13 cellular contexts compared by ENCODE assay signal in the genomic region with DNA sequence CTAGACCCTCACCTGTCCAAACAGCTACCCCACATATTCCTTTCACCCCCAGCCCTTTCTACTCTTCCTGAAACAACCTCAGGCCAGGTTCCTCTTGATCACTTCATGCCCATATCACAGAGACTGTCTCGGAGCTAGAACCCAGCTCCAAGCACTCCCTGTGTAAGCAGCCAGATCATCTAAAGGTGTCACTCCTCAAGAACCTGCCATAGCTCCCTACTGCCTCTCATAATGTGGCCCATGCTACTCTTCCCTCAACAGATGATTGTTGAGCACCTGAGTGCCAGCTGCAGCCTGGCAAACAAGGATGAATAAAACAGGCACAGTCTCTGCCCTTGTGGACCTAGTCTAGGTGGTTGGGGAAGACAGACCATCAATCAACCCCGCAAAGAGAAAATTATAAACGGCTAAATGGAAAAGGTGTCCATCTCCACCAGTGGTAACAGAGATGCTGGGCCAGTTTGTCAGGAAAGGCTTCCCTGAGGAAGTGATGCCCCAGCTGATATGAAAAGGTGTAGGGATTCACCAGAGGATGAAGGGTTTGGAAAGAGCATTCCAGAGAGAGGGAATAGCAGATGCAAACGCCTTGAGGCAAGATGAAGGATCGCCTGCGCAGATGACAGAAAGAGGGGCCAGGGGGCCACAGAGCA. TPM values are rescaled to one million over a fixed set of nuclear protein-coding genes. Genes with fewer than 3 reads are reported as not detected.
DNase-seq lines count a peak whose midpoint lies in the region; ATAC-seq and TF ChIP-seq lines count a peak whose summit lies in the region.
"Had no signal": no experiment of that assay in that cellular context is flagged by ENCODE, and none has a peak within 500 bp of the region (broad histone marks: within the 10 kb centered on the region; RNA-seq: fewer than 3 reads in every experiment).

No MANE protein-coding gene starts in this region.

- H3K36me3 Mint-ChIP-seq in CD8-positive, alpha-beta T cell = peaks cover 25% of the 10 kb centered on the region
- peaks cover 9% of the 10 kb centered on the region for H3K36me3 Mint-ChIP-seq in endodermal cell (ENCODE audit: low read depth)

- H3K27me3 ChIP-seq in CD8-positive, alpha-beta T cell (ENCODE audit: insufficient read depth, low read length) = no peaks in the 10 kb centered on the region
- H3K27me3 ChIP-seq in endodermal cell (ENCODE audit: control insufficient read depth, insufficient read depth, low read length, poor library complexity, severe bottlenecking) (no peaks in the 10 kb centered on the region), neutrophil (no peaks in the 10 kb centered on the region)

- CTCF ChIA-PET in CD8-positive, alpha-beta T cell (lab: Charles Lee) = no interaction called here

- no peaks in the 10 kb centered on the region for H3K27me3 Mint-ChIP-seq in CD8-positive, alpha-beta T cell (ENCODE audit: low read depth)
- H3K27me3 Mint-ChIP-seq in endodermal cell (ENCODE audit: insufficient read depth) = peaks cover 12% of the 10 kb centered on the region

- intact Hi-C loops in CD8-positive, alpha-beta T cell (cut with DNase I, micrococcal nuclease) = no loop called here

- H3K27ac ChIP-seq in CD8-positive, alpha-beta T cell (ENCODE audit: low read depth, low read length) = no peak overlapping the region
- H3K27ac ChIP-seq in KOPT-K1 (ENCODE audit: low read depth, low read length, poor library complexity, severe bottlenecking) = peak overlapping the region; percentile 5
- no peak overlapping the region for H3K27ac ChIP-seq in endodermal cell (ENCODE audit: low read depth, low read length)
- H3K27ac ChIP-seq in neutrophil = peak overlapping the region; percentile 91
- H3K27ac ChIP-seq: HL-60 had no signal

- H3K4me1 ChIP-seq in CD8-positive, alpha-beta T cell (ENCODE audit: insufficient read depth, low read length) = peaks cover 32% of the 10 kb centered on the region
- H3K4me1 ChIP-seq in endodermal cell (ENCODE audit: control insufficient read depth, insufficient read depth, low read length) (peaks cover 6% of the 10 kb centered on the region), neutrophil (ENCODE audit: control insufficient read depth in 1 of 2, insufficient read depth in 1 of 2, low read depth in 1 of 2, low read length in 1 of 2) (peaks cover 40 to 41% of the 10 kb centered on the region in 2 experiments)

- WGBS in endodermal cell (ENCODE audit: insufficient coverage in 1 of 2, insufficient read length in 1 of 2), 2 experiments = 87 to 88% methylated on average over 6 of the region's 6 CpGs

- H3K9me3 ChIP-seq in CD8-positive, alpha-beta T cell (ENCODE audit: low read length) = no peaks in the 10 kb centered on the region
- H3K9me3 ChIP-seq in KOPT-K1 (ENCODE audit: insufficient read depth, low read length, poor library complexity, severe bottlenecking) = no peaks in the 10 kb centered on the region
- no peaks in the 10 kb centered on the region for H3K9me3 ChIP-seq in endodermal cell (ENCODE audit: control insufficient read depth, low read length)
- no peaks in the 10 kb centered on the region for H3K9me3 ChIP-seq in neutrophil

- DNase-seq in CD8-positive, alpha-beta T cell = no peak
- DNase-seq in endodermal cell (no peak), NCI-H1930 (lab: John Stamatoyannopoulos, UW) (no peak), SIG-M5 (lab: John Stamatoyannopoulos, UW) (no peak)
- DNase-seq: activated CD4-positive, alpha-beta T cell treated with anti-CD3 and anti-CD28 coated beads for 48 hours; activated effector memory CD4-positive, alpha-beta T cell treated with Interleukin-2 at 50 U/mL for 16 hours; NCI-H2171; SW 1271 had no signal

- peaks cover 60% of the 10 kb centered on the region for H3K4me1 Mint-ChIP-seq in CD8-positive, alpha-beta T cell (ENCODE audit: low read depth)
- H3K4me1 Mint-ChIP-seq in endodermal cell = peaks cover 23% of the 10 kb centered on the region

- H3K4me3 ChIP-seq in CD8-positive, alpha-beta T cell (ENCODE audit: low read depth, low read length) = no peak overlapping the region
- H3K4me3 ChIP-seq in endodermal cell (ENCODE audit: low read length) (peak overlapping the region; percentile 70), neutrophil (ENCODE audit: low read depth in 1 of 2, low read length in 1 of 2) (no peak overlapping the region)

- no peak overlapping the region for H3K9ac ChIP-seq in endodermal cell (ENCODE audit: extremely low read depth, low read length, poor library complexity, severe bottlenecking)

- no peak for ATAC-seq in CD8-positive, alpha-beta T cell
- no peak for ATAC-seq in HG02870 (IDR thresholded peaks at IDR 0.05; ENCODE audit: unreplicated experiment)
- no peak for ATAC-seq in HG03135 (IDR thresholded peaks at IDR 0.05; ENCODE audit: unreplicated experiment)

- no peaks in the 10 kb centered on the region for H3K9me3 Mint-ChIP-seq in CD8-positive, alpha-beta T cell
- H3K9me3 Mint-ChIP-seq in endodermal cell = no peaks in the 10 kb centered on the region

- POLR2A ChIA-PET in CD8-positive, alpha-beta T cell (lab: Charles Lee) = no interaction called here

- no peak overlapping the region for H3K4me3 Mint-ChIP-seq in CD8-positive, alpha-beta T cell
- H3K4me3 Mint-ChIP-seq in endodermal cell = no peak overlapping the region

- no peaks in the 10 kb centered on the region for H3K36me3 ChIP-seq in CD8-positive, alpha-beta T cell (ENCODE audit: insufficient read depth, low read length)
- H3K36me3 ChIP-seq in KOPT-K1 (ENCODE audit: insufficient read depth, low read length) (peaks cover 5% of the 10 kb centered on the region; the same call in 1 of the 2 replicates), endodermal cell (ENCODE audit: control insufficient read depth, insufficient read depth, low read length) (no peaks in the 10 kb centered on the region), neutrophil (peaks cover 3% of the 10 kb centered on the region)

- no peak for TF ChIP-seq CTCF in CD8-positive, alpha-beta T cell (IDR thresholded peaks at IDR 0.05)
- TF ChIP-seq CTCF in endodermal cell (conservative IDR thresholded peaks at IDR 0.05) (no peak), neutrophil (IDR thresholded peaks at IDR 0.05) (no peak)

- peak overlapping the region; percentile 35 for H3K27ac Mint-ChIP-seq in CD8-positive, alpha-beta T cell
- H3K27ac Mint-ChIP-seq in endodermal cell = peak overlapping the region; percentile 44

RNA-seq across cellular contexts. Expression of a gene that starts 8.3 kb away (rescaled TPM):
- 10 to 100 TPM; 23.4 to 25.3 TPM for total RNA-seq in CD8-positive, alpha-beta T cell
- total RNA-seq in endodermal cell = 10 to 100 TPM; 35.1 to 43.8 TPM
- 42.0 TPM for polyA plus RNA-seq in endodermal cell (2013, experiment 1 of 2)
- 38.7 TPM for polyA plus RNA-seq in endodermal cell (2013, experiment 2 of 2)

RNA-seq across cellular contexts. Expression of a gene that starts 32.5 kb away (rescaled TPM):
- not detected for total RNA-seq in CD8-positive, alpha-beta T cell
- total RNA-seq in endodermal cell = under 1 TPM in 1 of 2 donors, not detected in 1; 0.27 TPM
- polyA plus RNA-seq in endodermal cell (2013, experiment 1 of 2) = not detected
- not detected for polyA plus RNA-seq in endodermal cell (2013, experiment 2 of 2)

RNA-seq across cellular contexts. Expression of a gene that starts 32.7 kb away (rescaled TPM):
- under 1 TPM; 0.52 to 0.61 TPM for total RNA-seq in CD8-positive, alpha-beta T cell
- total RNA-seq in endodermal cell = 1 to 10 TPM; 7.9 TPM
- polyA plus RNA-seq in endodermal cell (2013, experiment 1 of 2) = 7.0 TPM
- polyA plus RNA-seq in endodermal cell (2013, experiment 2 of 2) = 7.9 TPM

Comparison
In these comparisons a context has a peak if more than half of its experiments do, and no peak if none do; other contexts are left out.
1. H3K27ac ChIP-seq: peak in KOPT-K1 (single experiment) and neutrophil (single experiment); none in CD8-positive, alpha-beta T cell (single experiment) and endodermal cell (single experiment).
2. RNA of a gene that starts 32.7 kb away (total RNA-seq): 7.9 TPM in endodermal cell; 0.52 to 0.61 TPM in CD8-positive, alpha-beta T cell; every median in the first group is over 4 times any median in the second.